ENCODE assay signal across 8 cellular contexts in the genomic region with DNA sequence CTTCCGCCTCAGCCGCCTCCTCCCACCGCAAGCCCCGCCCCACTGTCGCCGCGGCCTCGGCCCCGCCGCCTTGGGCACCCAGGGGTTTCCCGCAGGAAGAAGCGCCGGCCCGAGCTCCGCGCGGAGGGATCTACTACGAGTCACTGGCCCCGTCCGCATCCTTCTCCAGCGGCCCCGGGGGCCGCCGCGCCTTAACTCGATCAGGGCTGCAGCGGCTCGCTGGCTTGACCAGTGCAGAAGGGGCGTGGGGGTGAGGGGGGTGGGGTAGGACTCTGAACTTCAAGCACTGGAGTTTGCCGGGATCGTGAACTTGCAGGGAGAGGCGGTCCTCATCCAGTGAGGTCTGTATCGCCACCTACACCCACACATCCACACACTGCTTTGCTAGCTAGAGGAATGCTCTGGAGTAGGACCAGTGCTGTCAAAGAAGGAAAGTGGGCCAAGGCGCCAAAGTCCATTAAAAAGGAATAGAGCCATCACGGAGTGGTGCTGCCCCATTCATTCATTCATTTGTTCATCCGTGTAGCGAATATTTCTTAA.
DNase-seq lines count a peak whose midpoint lies in the region; ATAC-seq and TF ChIP-seq lines count a peak whose summit lies in the region.
"Not testable (repeated sequence)": the region's sequence is repeated elsewhere in the genome, so short reads cannot be mapped to it uniquely, and the experiment has no call there.

No MANE protein-coding gene starts in this region.

- H3K36me3 Mint-ChIP-seq in IgD-negative memory B cell; activated CD4-positive, alpha-beta T cell treated with anti-CD3 and anti-CD28 coated beads for 36 hours (ENCODE audit: low read depth); naive B cell: not testable (repeated sequence)

- intact Hi-C loops in activated CD4-positive, alpha-beta T cell treated with anti-CD3 and anti-CD28 coated beads for 36 hours (cut with DNase I, micrococcal nuclease); Right ventricle myocardium inferior (cut with DNase I): not testable (repeated sequence)

- H3K4me1 Mint-ChIP-seq in IgD-negative memory B cell; activated CD4-positive, alpha-beta T cell treated with anti-CD3 and anti-CD28 coated beads for 36 hours; naive B cell: not testable (repeated sequence)

- not testable (repeated sequence) for H3F3A ChIP-seq in smooth muscle cell (ENCODE audit: low read depth)

- POLR2A ChIA-PET in AG04449 (lab: Yijun Ruan, JAX); activated CD4-positive, alpha-beta T cell treated with anti-CD3 and anti-CD28 coated beads for 36 hours (lab: Charles Lee): not testable (repeated sequence)

- not testable (repeated sequence) for DNase-seq in AG04449 (ENCODE audit: low read depth, low spot score); activated CD4-positive, alpha-beta T cell treated with anti-CD3 and anti-CD28 coated beads for 36 hours; astrocyte of the spinal cord (ENCODE audit: low read depth, low spot score); Right ventricle myocardium inferior (ENCODE audit: missing footprints); naive B cell; smooth muscle cell (lab: John Stamatoyannopoulos, UW; ENCODE audit: unreplicated experiment)

- not testable (repeated sequence) for TF ChIP-seq CTCF in AG04449 (IDR thresholded peaks at IDR 0.05; ENCODE audit: insufficient read depth, low read length, missing control alignments); astrocyte of the spinal cord (IDR thresholded peaks at IDR 0.05; ENCODE audit: low read depth, low read length); smooth muscle cell (IDR thresholded peaks at IDR 0.05; ENCODE audit: borderline replicate concordance, insufficient read depth, poor library complexity, severe bottlenecking)

- H3K9ac ChIP-seq in smooth muscle cell (ENCODE audit: low read depth) = not testable (repeated sequence)

- H3K4me3 ChIP-seq in AG04449 (ENCODE audit: low read depth, low read length) (peak overlapping the region; percentile 55), astrocyte of the spinal cord (ENCODE audit: low read depth, low read length) (peak overlapping the region; percentile 48), smooth muscle cell (peak overlapping the region; percentile 65)

- not testable (repeated sequence) for H3K27ac ChIP-seq in smooth muscle cell (ENCODE audit: low read depth)

- WGBS in smooth muscle cell (ENCODE audit: low lambda C conversion rate) = no CpG with 5 or more reads among the region's 37 CpGs

- H3K36me3 ChIP-seq in smooth muscle cell (ENCODE audit: low read depth) = not testable (repeated sequence)

- not testable (repeated sequence) for H3K27me3 Mint-ChIP-seq in IgD-negative memory B cell; activated CD4-positive, alpha-beta T cell treated with anti-CD3 and anti-CD28 coated beads for 36 hours; naive B cell

- H3K9me3 Mint-ChIP-seq in IgD-negative memory B cell; activated CD4-positive, alpha-beta T cell treated with anti-CD3 and anti-CD28 coated beads for 36 hours (ENCODE audit: low read depth); naive B cell: not testable (repeated sequence)

- not testable (repeated sequence) for H4K20me1 ChIP-seq in smooth muscle cell (ENCODE audit: low read depth)

- ATAC-seq in GM19452 (IDR thresholded peaks at IDR 0.05; ENCODE audit: unreplicated experiment) = peak; percentile 55
- ATAC-seq in activated CD4-positive, alpha-beta T cell treated with anti-CD3 and anti-CD28 coated beads for 36 hours = peak; percentile 77
- peak; percentile 84 for ATAC-seq in Right ventricle myocardium inferior
- peak; percentile 61 to 78 for ATAC-seq in naive B cell (ENCODE audit: low read depth in 2 of 2)

- CTCF ChIA-PET in AG04449 (lab: Yijun Ruan, JAX); activated CD4-positive, alpha-beta T cell treated with anti-CD3 and anti-CD28 coated beads for 36 hours (lab: Charles Lee): not testable (repeated sequence)

- H3K27me3 ChIP-seq in smooth muscle cell (ENCODE audit: low read depth) = not testable (repeated sequence)

- H2AFZ ChIP-seq in smooth muscle cell (ENCODE audit: low read depth) = not testable (repeated sequence)

- H3K4me3 Mint-ChIP-seq in IgD-negative memory B cell = peak overlapping the region; percentile 49 to 85 (median 74)
- peak overlapping the region; percentile 60 for H3K4me3 Mint-ChIP-seq in activated CD4-positive, alpha-beta T cell treated with anti-CD3 and anti-CD28 coated beads for 36 hours
- peak overlapping the region in 5 of 8 donors; percentile 63 to 90 (median 75) for H3K4me3 Mint-ChIP-seq in naive B cell

- not testable (repeated sequence) for H3K9me3 ChIP-seq in smooth muscle cell (replicated peaks; ENCODE audit: low read depth)

- not testable (repeated sequence) for H3K4me2 ChIP-seq in smooth muscle cell

- in situ Hi-C loops in astrocyte of the spinal cord (cut with HindIII; ENCODE audit: low sequenced_read_pairs) = not testable (repeated sequence)

- H3K27ac Mint-ChIP-seq in IgD-negative memory B cell = peak overlapping the region in 1 of 3 donors; percentile 45
- H3K27ac Mint-ChIP-seq in activated CD4-positive, alpha-beta T cell treated with anti-CD3 and anti-CD28 coated beads for 36 hours; naive B cell: not testable (repeated sequence)

- H3K79me2 ChIP-seq in smooth muscle cell (ENCODE audit: low read depth) = not testable (repeated sequence)

- H3K4me1 ChIP-seq in smooth muscle cell (ENCODE audit: low read depth) = not testable (repeated sequence)
